Comparison of ENCODE assay signal across 22 cellular contexts in the genomic region with DNA sequence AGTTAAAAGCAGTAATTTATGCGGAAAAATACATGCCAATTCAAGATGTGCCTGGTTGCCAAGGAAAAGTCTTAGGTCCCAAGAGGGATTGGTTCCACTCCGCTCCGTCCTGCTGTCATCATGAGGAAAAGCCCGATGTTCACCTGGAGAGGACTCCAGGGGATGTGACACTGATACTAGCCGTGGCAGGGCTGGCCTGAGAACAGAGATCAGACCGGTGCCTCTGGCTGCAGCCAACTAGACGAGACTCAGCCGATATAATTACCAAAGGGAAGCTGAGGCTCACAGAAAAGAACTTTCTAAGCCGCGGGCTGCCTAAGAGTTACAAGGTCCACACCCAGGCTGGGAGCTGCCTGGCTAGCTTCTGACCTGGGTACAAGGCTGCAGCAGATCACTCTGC.
A peak's percentile ranks its signal among the peaks of the same experiment; 100 is the strongest.
DNase-seq lines count a peak whose midpoint lies in the region; TF ChIP-seq lines count a peak whose summit lies in the region.
"Had no signal": no experiment of that assay in that cellular context is flagged by ENCODE, and none has a peak within 500 bp of the region (broad histone marks: within the 10 kb centered on the region; RNA-seq: fewer than 3 reads in every experiment).

No MANE protein-coding gene starts in this region.

- TF ChIP-seq CTCF in GM10248 (IDR thresholded peaks at IDR 0.05; ENCODE audit: control extremely low read depth, extremely low read depth, low read depth, missing control alignments): no peak

- DNase-seq in NCI-H2171 treated with DMSO at 0.1 percent for 48 hours (lab: John Stamatoyannopoulos, UW) (peak; percentile 0), NCI-H2171 (lab: John Stamatoyannopoulos, UW) (no peak), GM10248 (ENCODE audit: extremely low spot score) (peak; percentile 4), astrocyte of the hippocampus (ENCODE audit: low read depth, low spot score) (peak; percentile 13), mesenteric fat pad (ENCODE audit: low spot score) (peak; percentile 33), ureter (ENCODE audit: low spot score) (no peak), GDM1 (lab: John Stamatoyannopoulos, UW) (no peak)
- DNase-seq: Calu3, DMS153, GOT3, HCEC 1CT, IMR-90, KG1, MG63, NCI-H1092, NCI-H1417 treated with DMSO at 0.1 percent for 48 hours, NCI-H187 treated with DMSO at 0.1 percent for 48 hours, NCI-H2227 treated with DMSO at 0.1 percent for 48 hours, NCI-H510A treated with DMSO at 0.1 percent for 48 hours, PC-9, SJCRH30, T-cell had no signal

- POLR2A ChIA-PET in GM10248 (lab: Yijun Ruan, JAX): no interaction called here

- CTCF ChIA-PET in GM10248 (lab: Yijun Ruan, JAX): no interaction called here

Comparison
In these comparisons a context has a peak if more than half of its experiments do, and no peak if none do; other contexts are left out.
1. DNase-seq: peak in NCI-H2171 treated with DMSO at 0.1 percent for 48 hours (single experiment), GM10248 (single experiment), astrocyte of the hippocampus (single experiment) and mesenteric fat pad (single experiment); none in NCI-H2171 (single experiment), ureter (single experiment) and GDM1 (single experiment).